ENCODE assay signal across 8 cellular contexts in genomic region chr20:41139227-41140093, GRCh38. TPM values are rescaled to one million over a fixed set of nuclear protein-coding genes. Genes with fewer than 3 reads are reported as not detected.
DNase-seq lines count a peak whose midpoint lies in the region; ATAC-seq and TF ChIP-seq lines count a peak whose summit lies in the region.

No MANE protein-coding gene starts in this region.

- no peak overlapping the region for H2AFZ ChIP-seq in mesenchymal stem cell (ENCODE audit: low read depth, low read length)

- no peaks in the 10 kb centered on the region for H3K36me3 ChIP-seq in cardiac muscle cell
- H3K36me3 ChIP-seq in mesenchymal stem cell (ENCODE audit: control insufficient read depth in 1 of 2, insufficient read depth in 2 of 2, low read depth in 1 of 2, low read length in 2 of 2) = peaks cover 0 to 6% of the 10 kb centered on the region in 2 experiments
- peaks cover 0 to 7% (median 0%) of the 10 kb centered on the region in 3 donors for H3K36me3 ChIP-seq in tibial nerve

- in situ Hi-C loops in astrocyte of the cerebellum (cut with HindIII; ENCODE audit: low sequenced_read_pairs) = no loop called here

- 89% methylated on average over 3 of the region's 5 CpGs for WGBS in mesenchymal stem cell
- 50 to 51% methylated on average over 5 of the region's 5 CpGs for WGBS in tibial nerve, 2 donors

- ATAC-seq in left ventricle myocardium superior = no peak
- ATAC-seq in HG03159 (IDR thresholded peaks at IDR 0.05; ENCODE audit: unreplicated experiment) = no peak

- no peak overlapping the region for H2BK5ac ChIP-seq in mesenchymal stem cell (ENCODE audit: low read depth, low read length, poor library complexity, severe bottlenecking)

- no peak overlapping the region for H2BK120ac ChIP-seq in mesenchymal stem cell (ENCODE audit: low read depth, low read length)

- H4K8ac ChIP-seq in mesenchymal stem cell (ENCODE audit: low read length) = no peak overlapping the region

- intact Hi-C loops in left ventricle myocardium superior (cut with micrococcal nuclease) = no loop called here

- H3K27ac ChIP-seq in cardiac muscle cell (peak overlapping the region; percentile 98), mesenchymal stem cell (ENCODE audit: low read length, poor library complexity, severe bottlenecking) (no peak overlapping the region), tibial nerve (peak overlapping the region; percentile 94 to 100 (median 96))

- H3K9ac ChIP-seq in mesenchymal stem cell (ENCODE audit: low read length) = peak overlapping the region; percentile 90

- H2BK15ac ChIP-seq in mesenchymal stem cell (ENCODE audit: low read depth, poor library complexity, severe bottlenecking) = no peak overlapping the region

- peak overlapping the region; percentile 17 for H2AK5ac ChIP-seq in mesenchymal stem cell (ENCODE audit: low read length, severe bottlenecking)

- H3K4me3 ChIP-seq in cardiac muscle cell = peak overlapping the region; percentile 79
- peak overlapping the region; percentile 75 for H3K4me3 ChIP-seq in astrocyte of the cerebellum (ENCODE audit: low read depth, low read length)
- peak overlapping the region; percentile 84 to 96 for H3K4me3 ChIP-seq in mesenchymal stem cell (ENCODE audit: insufficient read depth in 1 of 2, low read depth in 1 of 2, low read length in 2 of 2)
- H3K4me3 ChIP-seq in tibial nerve = peak overlapping the region; percentile 42 to 83 (median 80)

- no peak overlapping the region for H3K4ac ChIP-seq in mesenchymal stem cell (ENCODE audit: low read depth in 1 of 2, low read length in 2 of 2)

- peak overlapping the region; percentile 81 for H3K4me2 ChIP-seq in mesenchymal stem cell (ENCODE audit: low read length, poor library complexity, severe bottlenecking)

- H4K91ac ChIP-seq in mesenchymal stem cell (ENCODE audit: low read length) = no peak overlapping the region

- no peak for TF ChIP-seq POLR2A in tibial nerve (IDR thresholded peaks at IDR 0.05)

- TF ChIP-seq EP300 in tibial nerve (IDR thresholded peaks at IDR 0.05) = no peak

- H3K14ac ChIP-seq in mesenchymal stem cell (ENCODE audit: low read length in 2 of 2) = no peak overlapping the region

- peaks cover 2% of the 10 kb centered on the region for H3K79me1 ChIP-seq in mesenchymal stem cell (replicated peaks; ENCODE audit: low read length, poor library complexity, severe bottlenecking)

- H3K9me3 ChIP-seq in cardiac muscle cell (ENCODE audit: low read depth) (no peaks in the 10 kb centered on the region), mesenchymal stem cell (ENCODE audit: control insufficient read depth, low read length) (no peaks in the 10 kb centered on the region), tibial nerve (no peaks in the 10 kb centered on the region)

- H2BK12ac ChIP-seq in mesenchymal stem cell (ENCODE audit: low read length in 2 of 2) = peak overlapping the region in 1 of 2 experiments; percentile 34

- no peaks in the 10 kb centered on the region for H3K27me3 ChIP-seq in cardiac muscle cell
- H3K27me3 ChIP-seq in mesenchymal stem cell (ENCODE audit: control insufficient read depth in 1 of 2, insufficient read depth in 1 of 2, low read length in 2 of 2) = no peaks in the 10 kb centered on the region
- H3K27me3 ChIP-seq in tibial nerve = no peaks in the 10 kb centered on the region

- TF ChIP-seq CTCF in cardiac muscle cell (IDR thresholded peaks at IDR 0.05; ENCODE audit: low read depth, low read length) (no peak), astrocyte of the cerebellum (IDR thresholded peaks at IDR 0.05; ENCODE audit: low read depth, low read length, missing control alignments) (no peak), tibial nerve (IDR thresholded peaks at IDR 0.05) (no peak)

- DNase-seq in cardiac muscle cell (ENCODE audit: low read depth in 1 of 2, low spot score in 1 of 2) = no peak
- DNase-seq in left ventricle myocardium superior = no peak
- no peak for DNase-seq in astrocyte of the cerebellum (ENCODE audit: low read depth)
- DNase-seq in mesenchymal stem cell = no peak
- no peak for DNase-seq in tibial nerve (ENCODE audit: low spot score in 2 of 2)
- no peak for DNase-seq in occipital lobe (lab: John Stamatoyannopoulos, UW)
- DNase-seq in globus pallidus (ENCODE audit: low spot score) = no peak

- no peak overlapping the region for H3K23ac ChIP-seq in mesenchymal stem cell (ENCODE audit: low read length in 2 of 2)

- no peak overlapping the region for H3K18ac ChIP-seq in mesenchymal stem cell (ENCODE audit: low read depth in 1 of 2, low read length in 2 of 2)

- H3K4me1 ChIP-seq in cardiac muscle cell (ENCODE audit: low read depth) = peaks cover 46% of the 10 kb centered on the region
- H3K4me1 ChIP-seq in mesenchymal stem cell (ENCODE audit: control insufficient read depth, insufficient read depth, low read depth, low read length) = peaks cover 47% of the 10 kb centered on the region
- H3K4me1 ChIP-seq in tibial nerve = peaks cover 0 to 79% (median 44%) of the 10 kb centered on the region in 4 donors

RNA-seq across cellular contexts. Expression of gene PLCG1, which starts 2.1 kb away (rescaled TPM):
- 67.4 and 87.6 TPM in 2 replicates for total RNA-seq in cardiac muscle cell
- 43.7 and 48.8 TPM in 2 replicates for polyA plus RNA-seq in cardiac muscle cell
- 56.5 TPM for total RNA-seq in left ventricle myocardium superior
- 44.2 TPM for polyA plus RNA-seq in mesenchymal stem cell (2013, experiment 1 of 2)
- 42.6 TPM for polyA plus RNA-seq in mesenchymal stem cell (2013, experiment 2 of 2)
- 100 to 1,000 TPM; 127 to 165 (median 144) TPM for total RNA-seq in tibial nerve
- 92.2 TPM for total RNA-seq in occipital lobe
